Comparison of ENCODE assay signal across 9 cellular contexts in genomic region chr15:60787737-60788513, GRCh38.
DNase-seq lines count a peak whose midpoint lies in the region; ATAC-seq and TF ChIP-seq lines count a peak whose summit lies in the region.
"Had no signal": no experiment of that assay in that cellular context is flagged by ENCODE, and none has a peak within 500 bp of the region (broad histone marks: within the 10 kb centered on the region; RNA-seq: fewer than 3 reads in every experiment).

No MANE protein-coding gene starts in this region.

- H3K9me3 ChIP-seq in gastroesophageal sphincter: peaks cover 0 to 10% (median 0%) of the 10 kb centered on the region in 3 donors

- 71 to 76% methylated on average over 4 to 8 of the region's 8 CpGs for WGBS in gastroesophageal sphincter (ENCODE audit: low coverage in 1 of 2), 2 donors

- H3K4me1 ChIP-seq in gastroesophageal sphincter: no peaks in the 10 kb centered on the region

- CTCF ChIA-PET in BJ (lab: Yijun Ruan, JAX): interaction anchor here (0.8 to 2.9 kb wide), 2 partner anchors 10 to 43 kb away, joined by 3 to 13 read pairs; no protein-coding TSS in a partner anchor
- CTCF ChIA-PET in activated naive CD4-positive, alpha-beta T cell treated with anti-CD3 and anti-CD28 coated beads, Interleukin-2, amount 10 ng/mL, durations not matched to agents 7 days and 5 days (lab: Charles Lee): interaction anchor here (0.6 to 3.2 kb wide), 22 partner anchors 8 to 202 kb away, joined by 3 to 16 read pairs (median 4); no protein-coding TSS in a partner anchor

- ATAC-seq in gastroesophageal sphincter (no peak), HG02852 (IDR thresholded peaks at IDR 0.05; ENCODE audit: unreplicated experiment) (no peak)

- H3K27ac ChIP-seq in gastroesophageal sphincter: no peak overlapping the region

- H3K4me3 Mint-ChIP-seq in activated naive CD4-positive, alpha-beta T cell treated with anti-CD3 and anti-CD28 coated beads, Interleukin-2, amount 10 ng/mL, durations not matched to agents 7 days and 5 days: no peak overlapping the region
- H3K4me3 Mint-ChIP-seq: brain had no signal

- no peak for TF ChIP-seq EP300 in gastroesophageal sphincter (IDR thresholded peaks at IDR 0.05)

- H3K27ac Mint-ChIP-seq in activated naive CD4-positive, alpha-beta T cell treated with anti-CD3 and anti-CD28 coated beads, Interleukin-2, amount 10 ng/mL, durations not matched to agents 7 days and 5 days: no peak overlapping the region

- H3K36me3 ChIP-seq in BJ (ENCODE audit: control insufficient read depth, insufficient read depth, low read length) (no peaks in the 10 kb centered on the region), gastroesophageal sphincter (no peaks in the 10 kb centered on the region)

- H3K4me3 ChIP-seq in BJ (ENCODE audit: low read depth, low read length) (no peak overlapping the region), gastroesophageal sphincter (no peak overlapping the region)
- H3K4me3 ChIP-seq in Jurkat, Clone E6-1 (ENCODE audit: low read length): no peak overlapping the region

- POLR2A ChIA-PET in BJ (lab: Charles Lee): no interaction called here

- no peak for TF ChIP-seq POLR2A in gastroesophageal sphincter (IDR thresholded peaks at IDR 0.05)

- H3K4me1 Mint-ChIP-seq in activated naive CD4-positive, alpha-beta T cell treated with anti-CD3 and anti-CD28 coated beads, Interleukin-2, amount 10 ng/mL, durations not matched to agents 7 days and 5 days: peaks cover 10% of the 10 kb centered on the region

- H3K36me3 Mint-ChIP-seq in activated naive CD4-positive, alpha-beta T cell treated with anti-CD3 and anti-CD28 coated beads, Interleukin-2, amount 10 ng/mL, durations not matched to agents 7 days and 5 days: peaks cover 5% of the 10 kb centered on the region

- TF ChIP-seq CTCF in BJ (IDR thresholded peaks at IDR 0.05; ENCODE audit: insufficient read depth, low read depth, low read length) (peak; percentile 40), gastroesophageal sphincter (IDR thresholded peaks at IDR 0.05) (peak in 2 of 4 experiments; percentile 10 to 18)

- H3K27me3 Mint-ChIP-seq in activated naive CD4-positive, alpha-beta T cell treated with anti-CD3 and anti-CD28 coated beads, Interleukin-2, amount 10 ng/mL, durations not matched to agents 7 days and 5 days: no peaks in the 10 kb centered on the region

- peaks cover 9% of the 10 kb centered on the region for H3K9me3 Mint-ChIP-seq in activated naive CD4-positive, alpha-beta T cell treated with anti-CD3 and anti-CD28 coated beads, Interleukin-2, amount 10 ng/mL, durations not matched to agents 7 days and 5 days

- H3K27me3 ChIP-seq in BJ (ENCODE audit: control insufficient read depth, insufficient read depth, low read length): no peaks in the 10 kb centered on the region
- no peaks in the 10 kb centered on the region for H3K27me3 ChIP-seq in gastroesophageal sphincter

- DNase-seq in BJ (ENCODE audit: low read depth) (no peak), lung microvascular endothelial cell (ENCODE audit: low read depth in 2 of 2) (peak; percentile 32 to 38), NK-92 (lab: John Stamatoyannopoulos, UW; ENCODE audit: unreplicated experiment) (no peak), SHP77 (lab: John Stamatoyannopoulos, UW) (no peak)
- DNase-seq in Jurkat, Clone E6-1 (ENCODE audit: low read depth, low spot score): peak; percentile 7
- DNase-seq in activated naive CD4-positive, alpha-beta T cell treated with anti-CD3 and anti-CD28 coated beads, Interleukin-2, amount 10 ng/mL, durations not matched to agents 7 days and 5 days: peak; percentile 40

Comparison
In these comparisons a context has a peak if more than half of its experiments do, and no peak if none do; other contexts are left out.
1. DNase-seq: peak in Jurkat, Clone E6-1 (single experiment), activated naive CD4-positive, alpha-beta T cell treated with anti-CD3 and anti-CD28 coated beads, Interleukin-2, amount 10 ng/mL, durations not matched to agents 7 days and 5 days (single experiment) and lung microvascular endothelial cell (2 of 2); none in BJ (single experiment), NK-92 (single experiment) and SHP77 (0 of 2).